1 cellular context compared by ENCODE assay signal in genomic region chr1:219661464-219662092, GRCh38.
TF ChIP-seq lines count a peak whose summit lies in the region.

No MANE protein-coding gene starts in this region.

TF ChIP-seq in HCT116, 20 proteins besides CTCF, POLR2A, EP300 and RAD21 (continued from another document):
- no peak for TF ChIP-seq ELF1 (IDR thresholded peaks at IDR 0.05; ENCODE audit: borderline replicate concordance, low read depth)
- TF ChIP-seq CEBPB (IDR thresholded peaks at IDR 0.05; ENCODE audit: low read depth) = no peak
- TF ChIP-seq ZFX (IDR thresholded peaks at IDR 0.05) = no peak
- TF ChIP-seq SP1 (IDR thresholded peaks at IDR 0.05; ENCODE audit: low read depth) = no peak
- TF ChIP-seq ZNF274 (IDR thresholded peaks at IDR 0.05; ENCODE audit: low read depth, low read length) = no peak
- no peak for TF ChIP-seq EZH2 (IDR thresholded peaks at IDR 0.05)
- TF ChIP-seq EGR1 (IDR thresholded peaks at IDR 0.05; ENCODE audit: low read depth) = no peak
- no peak for TF ChIP-seq CBX3 (IDR thresholded peaks at IDR 0.05; ENCODE audit: low read depth)
- TF ChIP-seq, protein P1, sequence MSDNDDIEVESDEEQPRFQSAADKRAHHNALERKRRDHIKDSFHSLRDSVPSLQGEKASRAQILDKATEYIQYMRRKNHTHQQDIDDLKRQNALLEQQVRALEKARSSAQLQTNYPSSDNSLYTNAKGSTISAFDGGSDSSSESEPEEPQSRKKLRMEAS (IDR thresholded peaks at IDR 0.05) = no peak
- TF ChIP-seq FOSL1 (IDR thresholded peaks at IDR 0.05; ENCODE audit: low read depth) = no peak
